ENCODE assay signal across 8 cellular contexts in genomic region chr1:235938714-235939487, GRCh38.
DNase-seq lines count a peak whose midpoint lies in the region; ATAC-seq and TF ChIP-seq lines count a peak whose summit lies in the region.

No MANE protein-coding gene starts in this region.

- H3K27ac Mint-ChIP-seq in activated T-helper 17 cell treated with anti-CD3 and anti-CD28 coated beads, Interleukin-2, amount 50 U/mL, for 72 hours: peak overlapping the region; percentile 16
- H3K27ac Mint-ChIP-seq in natural killer cell treated with Interleukin-12 subunit alpha and Interleukin-12 subunit beta and Interleukin-15 and Interleukin-18, amount 100 ng/mL, for 72 hours: peak overlapping the region; percentile 95 to 99

- H3K36me3 Mint-ChIP-seq in activated T-helper 17 cell treated with anti-CD3 and anti-CD28 coated beads, Interleukin-2, amount 50 U/mL, for 72 hours (ENCODE audit: low read depth): no peaks in the 10 kb centered on the region
- H3K36me3 Mint-ChIP-seq in natural killer cell treated with Interleukin-12 subunit alpha and Interleukin-12 subunit beta and Interleukin-15 and Interleukin-18, amount 100 ng/mL, for 72 hours: peaks cover 10% of the 10 kb centered on the region

- no peaks in the 10 kb centered on the region for H3K9me3 Mint-ChIP-seq in activated T-helper 17 cell treated with anti-CD3 and anti-CD28 coated beads, Interleukin-2, amount 50 U/mL, for 72 hours
- H3K9me3 Mint-ChIP-seq in natural killer cell treated with Interleukin-12 subunit alpha and Interleukin-12 subunit beta and Interleukin-15 and Interleukin-18, amount 100 ng/mL, for 72 hours: peaks cover 6% of the 10 kb centered on the region

- H3K27me3 ChIP-seq in WERI-Rb-1 (ENCODE audit: insufficient read depth, low read depth, severe bottlenecking): no peaks in the 10 kb centered on the region

- H3K4me3 Mint-ChIP-seq in activated T-helper 17 cell treated with anti-CD3 and anti-CD28 coated beads, Interleukin-2, amount 50 U/mL, for 72 hours: no peak overlapping the region
- H3K4me3 Mint-ChIP-seq in natural killer cell treated with Interleukin-12 subunit alpha and Interleukin-12 subunit beta and Interleukin-15 and Interleukin-18, amount 100 ng/mL, for 72 hours: peak overlapping the region; percentile 82

- no peak overlapping the region for H3K27ac ChIP-seq in WERI-Rb-1

- H3K36me3 ChIP-seq in WERI-Rb-1: no peaks in the 10 kb centered on the region

- H3K4me3 ChIP-seq in WERI-Rb-1 (ENCODE audit: low read depth, low read length): no peak overlapping the region

- peaks cover 16% of the 10 kb centered on the region for H3K27me3 Mint-ChIP-seq in activated T-helper 17 cell treated with anti-CD3 and anti-CD28 coated beads, Interleukin-2, amount 50 U/mL, for 72 hours
- H3K27me3 Mint-ChIP-seq in natural killer cell treated with Interleukin-12 subunit alpha and Interleukin-12 subunit beta and Interleukin-15 and Interleukin-18, amount 100 ng/mL, for 72 hours: no peaks in the 10 kb centered on the region

- no peaks in the 10 kb centered on the region for H3K9me3 ChIP-seq in WERI-Rb-1 (ENCODE audit: severe bottlenecking)

- no peak for TF ChIP-seq CTCF in WERI-Rb-1 (IDR thresholded peaks at IDR 0.05; ENCODE audit: low read depth, low read length)

- no peak for DNase-seq in natural killer cell treated with Interleukin-12 subunit alpha and Interleukin-12 subunit beta and Interleukin-15 and Interleukin-18, amount 100 ng/mL, for 72 hours (ENCODE audit: low spot score)
- DNase-seq in NCI-H1105 treated with DMSO at 0.1 percent for 48 hours (lab: John Stamatoyannopoulos, UW) (no peak), WERI-Rb-1 (no peak), NCI-H146 (lab: John Stamatoyannopoulos, UW) (no peak), NCI-H446 (lab: John Stamatoyannopoulos, UW) (no peak)

- ATAC-seq in GM18858 (IDR thresholded peaks at IDR 0.05; ENCODE audit: unreplicated experiment) (peak; percentile 35), HG03354 (IDR thresholded peaks at IDR 0.05; ENCODE audit: poor library complexity, severe bottlenecking, unreplicated experiment) (peak; percentile 54)
- no peak for ATAC-seq in activated T-helper 17 cell treated with anti-CD3 and anti-CD28 coated beads, Interleukin-2, amount 50 U/mL, for 72 hours (replicated peaks)
- ATAC-seq in natural killer cell treated with Interleukin-12 subunit alpha and Interleukin-12 subunit beta and Interleukin-15 and Interleukin-18, amount 100 ng/mL, for 72 hours: peak; percentile 77 to 82

- H3K4me1 Mint-ChIP-seq in activated T-helper 17 cell treated with anti-CD3 and anti-CD28 coated beads, Interleukin-2, amount 50 U/mL, for 72 hours: peaks cover 15% of the 10 kb centered on the region
- H3K4me1 Mint-ChIP-seq in natural killer cell treated with Interleukin-12 subunit alpha and Interleukin-12 subunit beta and Interleukin-15 and Interleukin-18, amount 100 ng/mL, for 72 hours (ENCODE audit: low read depth in 2 of 2): peaks cover 63 to 64% of the 10 kb centered on the region in 2 donors
